ENCODE assay signal across 32 cellular contexts in genomic region chr19:30363073-30363472, GRCh38. TPM values are rescaled to one million over a fixed set of nuclear protein-coding genes. Genes with fewer than 3 reads are reported as not detected.
"Had no signal": no experiment of that assay in that cellular context is flagged by ENCODE, and none has a peak within 500 bp of the region (broad histone marks: within the 10 kb centered on the region; RNA-seq: fewer than 3 reads in every experiment).

No MANE protein-coding gene starts in this region.

- H3K9me3 ChIP-seq: esophagus squamous epithelium, gastroesophageal sphincter had no signal

- H3K4me3 ChIP-seq: esophagus squamous epithelium, gastroesophageal sphincter had no signal

- H3K36me3 ChIP-seq: brain microvascular endothelial cell, esophagus squamous epithelium, gastroesophageal sphincter, WERI-Rb-1 had no signal

- ATAC-seq: activated CD4-positive, CD25-positive, alpha-beta regulatory T cell treated with anti-CD3 and anti-CD28 coated beads, Interleukin-2, amount 50 U/mL, for 24 hours; activated CD8-positive, alpha-beta T cell treated with anti-CD3 and anti-CD28 coated beads, Interleukin-2, amount 10 ng/mL, durations not matched to agents 7 days and 5 days; activated T-cell treated with anti-CD3 and anti-CD28 coated beads, Interleukin-2, amount 50 U/mL, for 4 hours; activated T-helper 17 cell treated with anti-CD3 and anti-CD28 coated beads, Interleukin-2, amount 50 U/mL, for 72 hours; effector memory CD8-positive, alpha-beta T cell; gastroesophageal sphincter; T-helper 17 cell had no signal

- DNase-seq: activated B cell treated with CpG ODN at 0.5 μM for 24 hours; activated CD4-positive, alpha-beta memory T cell treated with anti-CD3 and anti-CD28 coated beads for 36 hours; activated CD4-positive, alpha-beta T cell treated with anti-CD3 and anti-CD28 coated beads, Interleukin-2, amount 10 ng/mL, durations not matched to agents 24 days and 14 days; activated CD8-positive, alpha-beta T cell treated with anti-CD3 and anti-CD28 coated beads, Interleukin-2, amount 10 ng/mL, durations not matched to agents 7 days and 5 days; activated effector memory CD4-positive, alpha-beta T cell treated with Interleukin-2 at 50 U/mL for 16 hours; activated gamma-delta T cell treated with Interleukin-2 at 50 U/mL for 16 hours; activated naive CD4-positive, alpha-beta T cell treated with anti-CD3 and anti-CD28 coated beads, Interleukin-2, amount 50 U/mL, for 16 hours; activated naive CD4-positive, alpha-beta T cell treated with Interleukin-2 at 50 U/mL for 16 hours; activated T-cell treated with anti-CD3 and anti-CD28 coated beads, Interleukin-2, amount 50 U/mL, for 4 hours; amniotic stem cell; anterior cingulate cortex; brain microvascular endothelial cell; caudate nucleus; cortex of kidney; dermis blood vessel endothelial cell; effector CD4-positive, alpha-beta T cell; effector memory CD8-positive, alpha-beta T cell; esophagus squamous epithelium; T-helper 1 cell; T-helper 17 cell; T1000; WERI-Rb-1 had no signal

- H3K27me3 ChIP-seq: brain microvascular endothelial cell, esophagus squamous epithelium had no signal

- H3K4me1 ChIP-seq: gastroesophageal sphincter had no signal

- H3K27ac ChIP-seq: brain microvascular endothelial cell, epithelial cell of prostate, gastroesophageal sphincter, WERI-Rb-1 had no signal

RNA-seq across cellular contexts. Expression of gene ZNF536, which starts 9.1 kb away (rescaled TPM):
- total RNA-seq: activated B cell treated with CpG ODN at 0.5 μM for 24 hours; activated CD4-positive, alpha-beta memory T cell treated with anti-CD3 and anti-CD28 coated beads for 36 hours; activated CD4-positive, alpha-beta T cell treated with anti-CD3 and anti-CD28 coated beads, Interleukin-2, amount 10 ng/mL, durations not matched to agents 24 days and 14 days; activated CD8-positive, alpha-beta T cell treated with anti-CD3 and anti-CD28 coated beads, Interleukin-2, amount 10 ng/mL, durations not matched to agents 7 days and 5 days; activated T-cell treated with anti-CD3 and anti-CD28 coated beads, Interleukin-2, amount 50 U/mL, for 4 hours; activated T-helper 17 cell treated with anti-CD3 and anti-CD28 coated beads, Interleukin-2, amount 50 U/mL, for 72 hours; bronchial epithelial cell; chondrocyte; dermis blood vessel endothelial cell; endothelial cell of umbilical vein; fibroblast of villous mesenchyme; glomerular endothelial cell; T-helper 17 cell had no signal
- polyA plus RNA-seq: endothelial cell of umbilical vein, fibroblast of lung had no signal
